Comparison of ENCODE assay signal across 16 cellular contexts in genomic region chr22:43270314-43270908, GRCh38.
DNase-seq lines count a peak whose midpoint lies in the region; ATAC-seq, FAIRE-seq and TF ChIP-seq lines count a peak whose summit lies in the region.
"Had no signal": no experiment of that assay in that cellular context is flagged by ENCODE, and none has a peak within 500 bp of the region (broad histone marks: within the 10 kb centered on the region; RNA-seq: fewer than 3 reads in every experiment).

No MANE protein-coding gene starts in this region.

- intact Hi-C loops in Calu3 (cut with micrococcal nuclease; ENCODE audit: unreplicated experiment), result no loop called here

- no peak overlapping the region for H3K27ac ChIP-seq in substantia nigra (ENCODE audit: low read depth, low read length, poor library complexity, severe bottlenecking)

- BruUV-seq in Calu3 (replicated peaks; lab: Mats Ljungman, UMichigan), result no TSS peak

- H3K9me3 Mint-ChIP-seq in Calu3 (ENCODE audit: low read depth, unreplicated experiment), result no peaks in the 10 kb centered on the region
- no peaks in the 10 kb centered on the region for H3K9me3 Mint-ChIP-seq in activated T-cell treated with anti-CD3 and anti-CD28 coated beads, Interleukin-2, amount 50 U/mL, for 72 hours
- H3K9me3 Mint-ChIP-seq: natural killer cell treated with Interleukin-12 subunit alpha and Interleukin-12 subunit beta and Interleukin-15 and Interleukin-18, amount 100 ng/mL, for 72 hours had no signal

- peak; percentile 19 for DNase-seq in Calu3
- peak; percentile 51 for DNase-seq in GM19239 (ENCODE audit: insufficient read length, low spot score)
- peak; percentile 68 for DNase-seq in SK-MEL-5 (ENCODE audit: low read depth, low spot score)
- DNase-seq in lung microvascular endothelial cell (ENCODE audit: low read depth in 2 of 2), result peak; percentile 33 to 37
- DNase-seq in substantia nigra (lab: John Stamatoyannopoulos, UW), result no peak
- no peak for DNase-seq in NCI-H226
- DNase-seq in cortex of kidney (lab: John Stamatoyannopoulos, UW), result no peak
- DNase-seq in activated T-cell treated with anti-CD3 and anti-CD28 coated beads, Interleukin-2, amount 50 U/mL, for 72 hours, result no peak
- DNase-seq: adrenal gland; IMR-90; NCI-H510A treated with DMSO at 0.1 percent for 48 hours; stimulated activated CD4-positive, alpha-beta T cell treated with anti-CD3 and anti-CD28 coated beads, Interleukin-12 subunit alpha, Interleukin-12 subunit beta, amount 100 ng/mL, for 4 hours; T-helper 1 cell had no signal

- H3K36me3 Mint-ChIP-seq in Calu3 (ENCODE audit: insufficient read depth, unreplicated experiment), result peaks cover 4% of the 10 kb centered on the region
- H3K36me3 Mint-ChIP-seq in activated T-cell treated with anti-CD3 and anti-CD28 coated beads, Interleukin-2, amount 50 U/mL, for 72 hours (ENCODE audit: insufficient read depth in 2 of 2), result no peaks in the 10 kb centered on the region
- H3K36me3 Mint-ChIP-seq: natural killer cell treated with Interleukin-12 subunit alpha and Interleukin-12 subunit beta and Interleukin-15 and Interleukin-18, amount 100 ng/mL, for 72 hours had no signal

- FAIRE-seq in GM19239 (lab: Jason Lieb, UNC), result no peak
- FAIRE-seq: G401.6, islet of Langerhans had no signal

- peaks cover 12% of the 10 kb centered on the region for H3K4me1 Mint-ChIP-seq in Calu3 (ENCODE audit: low read depth, unreplicated experiment)
- peaks cover 3% of the 10 kb centered on the region for H3K4me1 Mint-ChIP-seq in activated T-cell treated with anti-CD3 and anti-CD28 coated beads, Interleukin-2, amount 50 U/mL, for 72 hours (ENCODE audit: low read depth)

- H3K4me3 Mint-ChIP-seq in Calu3 (ENCODE audit: low read depth, unreplicated experiment), result no peak overlapping the region
- no peak overlapping the region for H3K4me3 Mint-ChIP-seq in activated T-cell treated with anti-CD3 and anti-CD28 coated beads, Interleukin-2, amount 50 U/mL, for 72 hours
- H3K4me3 Mint-ChIP-seq: natural killer cell treated with Interleukin-12 subunit alpha and Interleukin-12 subunit beta and Interleukin-15 and Interleukin-18, amount 100 ng/mL, for 72 hours had no signal

- TF ChIP-seq CTCF in Calu3 (IDR thresholded peaks at IDR 0.05; ENCODE audit: unreplicated experiment), result peak; percentile 37

- no peak overlapping the region for H3K27ac Mint-ChIP-seq in Calu3 (ENCODE audit: unreplicated experiment)
- no peak overlapping the region for H3K27ac Mint-ChIP-seq in activated T-cell treated with anti-CD3 and anti-CD28 coated beads, Interleukin-2, amount 50 U/mL, for 72 hours
- H3K27ac Mint-ChIP-seq: natural killer cell treated with Interleukin-12 subunit alpha and Interleukin-12 subunit beta and Interleukin-15 and Interleukin-18, amount 100 ng/mL, for 72 hours had no signal

- CTCF ChIA-PET in Calu3 (lab: Charles Lee), result interaction anchor here (2.0 kb wide), 1 partner anchor 76 kb away, joined by 6 read pairs; no protein-coding TSS in a partner anchor

- ATAC-seq in activated T-cell treated with anti-CD3 and anti-CD28 coated beads, Interleukin-2, amount 50 U/mL, for 72 hours (replicated peaks in 1 of 2), result no peak
- ATAC-seq: natural killer cell treated with Interleukin-12 subunit alpha and Interleukin-12 subunit beta and Interleukin-15 and Interleukin-18, amount 100 ng/mL, for 72 hours had no signal

- in situ Hi-C loops in SK-MEL-5 (cut with HindIII; ENCODE audit: low pct_unique_long_range_greater_than_20kb, low sequenced_read_pairs), result no loop called here

- peaks cover 22% of the 10 kb centered on the region for H3K27me3 Mint-ChIP-seq in Calu3 (ENCODE audit: unreplicated experiment)
- no peaks in the 10 kb centered on the region for H3K27me3 Mint-ChIP-seq in activated T-cell treated with anti-CD3 and anti-CD28 coated beads, Interleukin-2, amount 50 U/mL, for 72 hours (ENCODE audit: low read depth)

Comparison
In these comparisons a context has a peak if more than half of its experiments do, and no peak if none do; other contexts are left out.
1. DNase-seq: peak in Calu3 (single experiment), GM19239 (single experiment), SK-MEL-5 (single experiment) and lung microvascular endothelial cell (2 of 2); none in substantia nigra (0 of 49), NCI-H226 (single experiment), cortex of kidney (single experiment) and activated T-cell treated with anti-CD3 and anti-CD28 coated beads, Interleukin-2, amount 50 U/mL, for 72 hours (0 of 2).